27 cellular contexts compared by ENCODE assay signal in the genomic region with DNA sequence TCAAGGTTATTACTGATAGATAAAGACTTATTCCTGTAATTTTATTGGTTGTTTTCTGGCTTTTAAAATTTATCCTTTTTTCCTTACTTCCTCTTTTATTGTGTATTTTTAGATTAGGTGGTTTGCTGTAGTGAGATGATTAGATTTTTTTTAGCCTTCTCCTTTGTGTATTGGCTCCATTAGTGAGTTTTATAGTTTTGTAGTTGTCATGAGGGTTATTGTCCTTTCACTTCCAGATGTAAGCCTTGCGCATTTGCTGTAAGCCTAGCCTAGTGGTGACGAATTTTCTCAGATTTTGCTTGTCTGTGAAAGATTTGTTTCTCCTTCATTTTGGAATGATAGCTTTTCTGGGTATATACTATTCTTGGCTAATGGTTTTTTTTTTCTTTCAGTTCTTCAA.
"Had no signal": no experiment of that assay in that cellular context is flagged by ENCODE, and none has a peak within 500 bp of the region (broad histone marks: within the 10 kb centered on the region; RNA-seq: fewer than 3 reads in every experiment).

No MANE protein-coding gene starts in this region.

- H3K4me1 Mint-ChIP-seq: activated CD8-positive, alpha-beta memory T cell treated with anti-CD3 and anti-CD28 coated beads, Interleukin-2, amount 10 ng/mL, durations not matched to agents 7 days and 5 days; activated naive CD4-positive, alpha-beta T cell treated with anti-CD3 and anti-CD28 coated beads, Interleukin-2, amount 10 ng/mL, durations not matched to agents 7 days and 5 days had no signal

- H3K36me3 ChIP-seq: brain microvascular endothelial cell, SJCRH30 had no signal

- H3K9me3 Mint-ChIP-seq: activated B cell treated with CpG ODN at 0.5 μM for 24 hours; activated naive CD4-positive, alpha-beta T cell treated with anti-CD3 and anti-CD28 coated beads, Interleukin-2, amount 10 ng/mL, durations not matched to agents 7 days and 5 days had no signal

- H3K9me3 ChIP-seq: SJCRH30 had no signal

- H3K27me3 ChIP-seq: brain microvascular endothelial cell, SJCRH30 had no signal

- H3K27ac ChIP-seq: brain microvascular endothelial cell, KMS-11, SJCRH30, SK-N-MC had no signal

- H3K4me3 Mint-ChIP-seq: activated B cell treated with CpG ODN at 0.5 μM for 24 hours; activated CD4-positive, alpha-beta memory T cell treated with anti-CD3 and anti-CD28 coated beads for 36 hours; activated CD8-positive, alpha-beta memory T cell treated with anti-CD3 and anti-CD28 coated beads, Interleukin-2, amount 10 ng/mL, durations not matched to agents 7 days and 5 days; activated naive CD4-positive, alpha-beta T cell treated with anti-CD3 and anti-CD28 coated beads, Interleukin-2, amount 10 ng/mL, durations not matched to agents 7 days and 5 days; activated naive CD8-positive, alpha-beta T cell; activated naive CD8-positive, alpha-beta T cell treated with anti-CD3 and anti-CD28 coated beads, Interleukin-2, amount 50 U/mL, for 24 hours had no signal

- DNase-seq: activated B cell treated with CpG ODN at 0.5 μM for 24 hours; activated CD4-positive, alpha-beta memory T cell treated with anti-CD3 and anti-CD28 coated beads for 36 hours; activated CD4-positive, alpha-beta T cell treated with anti-CD3 and anti-CD28 coated beads for 4 hours; activated CD4-positive, alpha-beta T cell treated with anti-CD3 and anti-CD28 coated beads, Interleukin-2, amount 50 U/mL, for 1 hour; activated CD4-positive, CD25-positive, alpha-beta regulatory T cell treated with anti-CD3 and anti-CD28 coated beads, Interleukin-2, amount 50 U/mL, for 72 hours; activated CD8-positive, alpha-beta memory T cell treated with anti-CD3 and anti-CD28 coated beads for 24 hours; activated CD8-positive, alpha-beta memory T cell treated with anti-CD3 and anti-CD28 coated beads, Interleukin-2, amount 10 ng/mL, durations not matched to agents 7 days and 5 days; activated CD8-positive, alpha-beta memory T cell treated with anti-CD3 and anti-CD28 coated beads, Interleukin-2, amount 50 U/mL, for 48 hours; activated effector memory CD4-positive, alpha-beta T cell treated with Interleukin-2 at 50 U/mL for 16 hours; activated naive CD4-positive, alpha-beta T cell treated with anti-CD3 and anti-CD28 coated beads, Interleukin-2, amount 10 ng/mL, durations not matched to agents 7 days and 5 days; activated naive CD8-positive, alpha-beta T cell treated with anti-CD3 and anti-CD28 coated beads, Interleukin-2, amount 50 U/mL, for 24 hours; activated T-cell treated with anti-CD3 and anti-CD28 coated beads, Interleukin-2, amount 50 U/mL, for 48 hours; anterior cingulate cortex; brain microvascular endothelial cell; central memory CD4-positive, alpha-beta T cell; NCI-H1092; NCI-H1436 treated with DMSO at 0.1 percent for 48 hours; NCI-H1694 treated with DMSO at 0.1 percent for 48 hours; NCI-H2029; NCI-H345; NCI-H524 treated with DMSO at 0.1 percent for 48 hours; SHP77; SJCRH30; T1000 had no signal

- H3K4me3 ChIP-seq: SJCRH30, SK-N-MC had no signal

- H3K27ac Mint-ChIP-seq: activated B cell treated with CpG ODN at 0.5 μM for 24 hours; activated CD4-positive, alpha-beta memory T cell treated with anti-CD3 and anti-CD28 coated beads for 36 hours; activated CD8-positive, alpha-beta memory T cell treated with anti-CD3 and anti-CD28 coated beads, Interleukin-2, amount 10 ng/mL, durations not matched to agents 7 days and 5 days; activated naive CD4-positive, alpha-beta T cell treated with anti-CD3 and anti-CD28 coated beads, Interleukin-2, amount 10 ng/mL, durations not matched to agents 7 days and 5 days; activated naive CD8-positive, alpha-beta T cell; activated naive CD8-positive, alpha-beta T cell treated with anti-CD3 and anti-CD28 coated beads, Interleukin-2, amount 50 U/mL, for 24 hours had no signal

- H3K27me3 Mint-ChIP-seq: activated B cell treated with CpG ODN at 0.5 μM for 24 hours; activated CD4-positive, alpha-beta memory T cell treated with anti-CD3 and anti-CD28 coated beads for 36 hours; activated naive CD4-positive, alpha-beta T cell treated with anti-CD3 and anti-CD28 coated beads, Interleukin-2, amount 10 ng/mL, durations not matched to agents 7 days and 5 days; activated naive CD8-positive, alpha-beta T cell; activated naive CD8-positive, alpha-beta T cell treated with anti-CD3 and anti-CD28 coated beads, Interleukin-2, amount 50 U/mL, for 24 hours had no signal

- ATAC-seq: activated CD8-positive, alpha-beta memory T cell treated with anti-CD3 and anti-CD28 coated beads, Interleukin-2, amount 10 ng/mL, durations not matched to agents 7 days and 5 days; activated naive CD8-positive, alpha-beta T cell treated with anti-CD3 and anti-CD28 coated beads, Interleukin-2, amount 50 U/mL, for 24 hours had no signal

- H3K4me1 ChIP-seq: SJCRH30 had no signal

- H3K36me3 Mint-ChIP-seq: activated CD4-positive, alpha-beta memory T cell treated with anti-CD3 and anti-CD28 coated beads for 36 hours; activated CD8-positive, alpha-beta memory T cell treated with anti-CD3 and anti-CD28 coated beads, Interleukin-2, amount 10 ng/mL, durations not matched to agents 7 days and 5 days; activated naive CD4-positive, alpha-beta T cell treated with anti-CD3 and anti-CD28 coated beads, Interleukin-2, amount 10 ng/mL, durations not matched to agents 7 days and 5 days; activated naive CD8-positive, alpha-beta T cell had no signal
